In the genomic region with DNA sequence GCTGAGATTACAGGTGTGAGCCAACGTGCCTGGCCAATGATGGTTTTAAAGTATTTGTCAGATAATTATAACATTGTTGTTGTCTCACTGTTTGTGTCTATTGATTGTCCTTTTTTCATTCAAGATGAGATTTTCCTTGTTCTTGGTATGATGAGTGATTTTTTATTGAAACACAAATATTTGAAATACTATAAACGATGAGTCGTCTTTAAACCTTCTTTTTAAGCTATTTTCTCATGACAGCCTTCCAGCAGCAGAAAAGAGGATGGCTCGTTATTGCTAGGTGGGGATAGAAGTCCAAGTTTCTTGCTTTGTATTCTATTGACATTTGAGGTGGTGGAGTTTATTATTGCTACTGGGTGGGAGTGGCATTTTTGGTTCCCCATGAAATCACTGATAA, we compare ENCODE assay signal across 11 cellular contexts.
"Had no signal": no experiment of that assay in that cellular context is flagged by ENCODE, and none has a peak within 500 bp of the region (broad histone marks: within the 10 kb centered on the region; RNA-seq: fewer than 3 reads in every experiment).

No MANE protein-coding gene starts in this region.

- DNase-seq: GM23248, GOT3, H7, H9, HCEC 1CT, HFFc6 had no signal

- H3K4me2 ChIP-seq: GM23338 had no signal

- H3K9me3 ChIP-seq: HAP-1 had no signal

- H3K4me1 ChIP-seq: HAP-1 had no signal

- FAIRE-seq: H1, H54 had no signal

- H2AFZ ChIP-seq: GM23248, GM23338 had no signal

- H3K9ac ChIP-seq: GM23248 had no signal

- ATAC-seq: GM23338, HCT116 had no signal

- H3K36me3 ChIP-seq: HAP-1 had no signal

- H3K4me3 ChIP-seq: GM23248, GM23338, HAP-1 had no signal

- H3K27ac ChIP-seq: GM23248 had no signal
